In the genomic region with DNA sequence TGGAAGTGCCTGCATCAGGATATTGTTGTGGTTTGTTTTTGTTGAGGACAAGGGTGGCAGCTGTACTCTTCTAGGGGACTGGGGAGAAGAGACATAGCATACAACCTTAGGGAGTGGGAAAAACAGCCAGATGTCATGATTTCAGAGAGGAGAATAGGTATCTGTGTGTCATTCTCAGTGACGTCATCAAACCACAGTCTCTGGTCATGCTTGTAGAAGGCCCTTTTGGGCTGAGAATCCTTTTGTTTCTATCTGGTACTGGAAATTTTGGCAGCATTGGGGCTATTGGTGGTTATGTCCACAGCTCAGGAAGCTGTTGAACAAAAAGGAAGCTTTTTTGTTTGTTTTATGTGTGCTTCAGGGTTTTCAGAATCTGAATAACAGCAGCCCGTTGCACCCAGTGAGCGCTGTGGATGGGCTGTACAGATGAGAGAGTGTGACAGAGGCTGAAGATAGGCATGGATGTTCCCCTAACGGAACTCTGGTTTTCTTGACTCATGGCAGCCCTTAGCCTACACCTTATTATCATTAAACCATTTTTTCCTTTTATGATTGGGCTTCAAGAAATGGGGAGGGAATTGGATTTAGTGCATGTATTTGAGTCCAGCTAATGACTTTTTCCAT, we compare ENCODE assay signal across 15 cellular contexts.
DNase-seq lines count a peak whose midpoint lies in the region; ATAC-seq, FAIRE-seq and TF ChIP-seq lines count a peak whose summit lies in the region.
"Had no signal": no experiment of that assay in that cellular context is flagged by ENCODE, and none has a peak within 500 bp of the region (broad histone marks: within the 10 kb centered on the region; RNA-seq: fewer than 3 reads in every experiment).

No MANE protein-coding gene starts in this region.

- H4K20me1 ChIP-seq in HepG2 (ENCODE audit: insufficient read depth, low read length), result peaks cover 4% of the 10 kb centered on the region; the same call in 1 of the 2 replicates

- H2AFZ ChIP-seq in HepG2 (ENCODE audit: low read length), result no peak overlapping the region

- peaks cover 43% of the 10 kb centered on the region for H3K79me2 ChIP-seq in HepG2 (ENCODE audit: insufficient read depth, low read length)

- DNase-seq in activated CD4-positive, alpha-beta T cell treated with anti-CD3 and anti-CD28 coated beads for 48 hours, result peak; percentile 11
- no peak for DNase-seq in activated CD4-positive, alpha-beta T cell treated with anti-CD3 and anti-CD28 coated beads, Interleukin-2, amount 10 ng/mL, durations not matched to agents 7 days and 5 days
- no peak for DNase-seq in activated naive CD8-positive, alpha-beta T cell treated with anti-CD3 and anti-CD28 coated beads, Interleukin-2, amount 10 ng/mL, durations not matched to agents 7 days and 5 days
- DNase-seq in iris pigment epithelial cell (ENCODE audit: low read depth) (peak; percentile 11), HepG2 (ENCODE audit: low spot score) (no peak), SIG-M5 treated with dmso at 0.1 percent for 504 hours (lab: John Stamatoyannopoulos, UW; ENCODE audit: unreplicated experiment) (no peak)
- DNase-seq: activated CD4-positive, alpha-beta T cell treated with anti-CD3 and anti-CD28 coated beads for 1 hour; immature natural killer cell; NCI-H345; OCI-M1; trophoblast cell had no signal

- H3K27me3 Mint-ChIP-seq in activated CD4-positive, alpha-beta T cell treated with anti-CD3 and anti-CD28 coated beads, Interleukin-2, amount 10 ng/mL, durations not matched to agents 7 days and 5 days, result no peaks in the 10 kb centered on the region
- H3K27me3 Mint-ChIP-seq in activated naive CD8-positive, alpha-beta T cell treated with anti-CD3 and anti-CD28 coated beads, Interleukin-2, amount 10 ng/mL, durations not matched to agents 7 days and 5 days, result no peaks in the 10 kb centered on the region
- H3K27me3 Mint-ChIP-seq: dendritic cell treated with granulocyte-macrophage colony-stimulating factor and Interleukin-4, amounts not matched to agents 40 ng/mL and 50 ng/mL, for 4 days had no signal

- CTCF ChIA-PET in activated CD4-positive, alpha-beta T cell treated with anti-CD3 and anti-CD28 coated beads, Interleukin-2, amount 10 ng/mL, durations not matched to agents 7 days and 5 days (lab: Charles Lee), result no interaction called here
- CTCF ChIA-PET in HEK293 (lab: Yijun Ruan, JAX) (interaction anchor here (0.8 to 2.9 kb wide), 3 partner anchors 8 to 15 kb away, joined by 3 to 8 read pairs (median 5); no protein-coding TSS in a partner anchor), HepG2 (lab: Yijun Ruan, JAX; ENCODE audit: low intra/inter-chr PET ratio, low total read pairs) (no interaction called here)

- WGBS in HepG2 (ENCODE audit: low lambda C conversion rate), result 94% methylated on average over 4 of the region's 4 CpGs

- no peaks in the 10 kb centered on the region for H3K9me3 Mint-ChIP-seq in activated CD4-positive, alpha-beta T cell treated with anti-CD3 and anti-CD28 coated beads, Interleukin-2, amount 10 ng/mL, durations not matched to agents 7 days and 5 days
- H3K9me3 Mint-ChIP-seq in activated naive CD8-positive, alpha-beta T cell treated with anti-CD3 and anti-CD28 coated beads, Interleukin-2, amount 10 ng/mL, durations not matched to agents 7 days and 5 days, result no peaks in the 10 kb centered on the region
- H3K9me3 Mint-ChIP-seq: dendritic cell treated with granulocyte-macrophage colony-stimulating factor and Interleukin-4, amounts not matched to agents 40 ng/mL and 50 ng/mL, for 4 days; immature natural killer cell had no signal

- TF ChIP-seq EP300 in HepG2 (IDR thresholded peaks at IDR 0.05; ENCODE audit: low read depth in 2 of 2, low read length in 2 of 2), result no peak
- no peak for TF ChIP-seq EP300 in HepG2 (CRISPR knock-in tag; IDR thresholded peaks at IDR 0.05; ENCODE audit: borderline replicate concordance)

- peaks cover 14 to 56% of the 10 kb centered on the region in 2 experiments; a peak in 2 of 3 replicates for H3K36me3 ChIP-seq in HEK293 (ENCODE audit: control insufficient read depth in 2 of 2, insufficient read depth in 1 of 2, low read length in 2 of 2)
- peaks cover 16 to 77% of the 10 kb centered on the region in 2 experiments for H3K36me3 ChIP-seq in HepG2 (replicated peaks in 1 of 2; ENCODE audit: control insufficient read depth in 1 of 2, insufficient read depth in 2 of 2, low read length in 2 of 2)

- no peak overlapping the region for H3K27ac Mint-ChIP-seq in activated CD4-positive, alpha-beta T cell treated with anti-CD3 and anti-CD28 coated beads, Interleukin-2, amount 10 ng/mL, durations not matched to agents 7 days and 5 days
- peak overlapping the region; percentile 46 for H3K27ac Mint-ChIP-seq in activated naive CD8-positive, alpha-beta T cell treated with anti-CD3 and anti-CD28 coated beads, Interleukin-2, amount 10 ng/mL, durations not matched to agents 7 days and 5 days
- H3K27ac Mint-ChIP-seq: dendritic cell treated with granulocyte-macrophage colony-stimulating factor and Interleukin-4, amounts not matched to agents 40 ng/mL and 50 ng/mL, for 4 days had no signal

- H3K4me2 ChIP-seq in HepG2 (ENCODE audit: low read depth, low read length), result no peak overlapping the region
- H3K4me2 ChIP-seq: A549 had no signal

- TF ChIP-seq POLR2A in HepG2 (IDR thresholded peaks at IDR 0.05; ENCODE audit: insufficient read depth in 1 of 2, low read depth in 2 of 2, low read length in 2 of 2), result no peak

- H3K4me1 Mint-ChIP-seq in activated CD4-positive, alpha-beta T cell treated with anti-CD3 and anti-CD28 coated beads, Interleukin-2, amount 10 ng/mL, durations not matched to agents 7 days and 5 days, result peaks cover 3% of the 10 kb centered on the region
- peaks cover 11% of the 10 kb centered on the region for H3K4me1 Mint-ChIP-seq in activated naive CD8-positive, alpha-beta T cell treated with anti-CD3 and anti-CD28 coated beads, Interleukin-2, amount 10 ng/mL, durations not matched to agents 7 days and 5 days

- no peaks in the 10 kb centered on the region for H3K9me3 ChIP-seq in HEK293 (ENCODE audit: control insufficient read depth, insufficient read depth, low read depth, low read length)
- no peaks in the 10 kb centered on the region for H3K9me3 ChIP-seq in HepG2 (ENCODE audit: low read length)
- H3K9me3 ChIP-seq: A549 had no signal

- H3K36me3 Mint-ChIP-seq in activated CD4-positive, alpha-beta T cell treated with anti-CD3 and anti-CD28 coated beads, Interleukin-2, amount 10 ng/mL, durations not matched to agents 7 days and 5 days (ENCODE audit: low read depth), result peaks cover 56% of the 10 kb centered on the region
- peaks cover 42% of the 10 kb centered on the region for H3K36me3 Mint-ChIP-seq in activated naive CD8-positive, alpha-beta T cell treated with anti-CD3 and anti-CD28 coated beads, Interleukin-2, amount 10 ng/mL, durations not matched to agents 7 days and 5 days

- TF ChIP-seq RAD21 in HepG2 (CRISPR knock-in tag; IDR thresholded peaks at IDR 0.05), result no peak

- intact Hi-C loops in HepG2 (cut with micrococcal nuclease; ENCODE audit: unreplicated experiment), result no loop called here

- no peaks in the 10 kb centered on the region for H3K27me3 ChIP-seq in HepG2 (ENCODE audit: control insufficient read depth in 1 of 2, insufficient read depth in 2 of 2, low read length in 2 of 2)

- no peak for TF ChIP-seq CTCF in HEK293 (tag by site-specific recombination; IDR thresholded peaks at IDR 0.05)
- no peak for TF ChIP-seq CTCF in HepG2 (CRISPR knock-in tag; IDR thresholded peaks at IDR 0.05)

- no peak for FAIRE-seq in HepG2 (lab: Jason Lieb, UNC)
- FAIRE-seq: A549 had no signal

- H3K4me3 Mint-ChIP-seq in activated CD4-positive, alpha-beta T cell treated with anti-CD3 and anti-CD28 coated beads, Interleukin-2, amount 10 ng/mL, durations not matched to agents 7 days and 5 days, result no peak overlapping the region
- no peak overlapping the region for H3K4me3 Mint-ChIP-seq in activated naive CD8-positive, alpha-beta T cell treated with anti-CD3 and anti-CD28 coated beads, Interleukin-2, amount 10 ng/mL, durations not matched to agents 7 days and 5 days
- H3K4me3 Mint-ChIP-seq: dendritic cell treated with granulocyte-macrophage colony-stimulating factor and Interleukin-4, amounts not matched to agents 40 ng/mL and 50 ng/mL, for 4 days; immature natural killer cell had no signal

- H3K4me3 ChIP-seq in HEK293 (ENCODE audit: low read depth, low read length) (no peak overlapping the region), HepG2 (replicated peaks in 1 of 3; ENCODE audit: insufficient read depth in 1 of 3, low read depth in 2 of 3, low read length in 3 of 3) (no peak overlapping the region)
- H3K4me3 ChIP-seq: A549 had no signal

- no TSS peak for BruUV-seq in HepG2 (replicated peaks; lab: Mats Ljungman, UMichigan)

- H3K27ac ChIP-seq in HEK293 (ENCODE audit: extremely low read depth, low read depth, low read length) (no peak overlapping the region), HepG2 (ENCODE audit: extremely low read length, insufficient read depth, low read length) (no peak overlapping the region)
- H3K27ac ChIP-seq: A549 had no signal

- no peak overlapping the region for H3K9ac ChIP-seq in HepG2 (ENCODE audit: insufficient read depth, low read depth, low read length)

- POLR2A ChIA-PET in activated CD4-positive, alpha-beta T cell treated with anti-CD3 and anti-CD28 coated beads, Interleukin-2, amount 10 ng/mL, durations not matched to agents 7 days and 5 days (lab: Charles Lee), result no interaction called here
- POLR2A ChIA-PET in HEK293 (lab: Yijun Ruan, JAX), result no interaction called here
- POLR2A ChIA-PET in activated naive CD8-positive, alpha-beta T cell treated with anti-CD3 and anti-CD28 coated beads, Interleukin-2, amount 10 ng/mL, durations not matched to agents 7 days and 5 days (lab: Charles Lee), result no interaction called here
- POLR2A ChIA-PET in HepG2 (lab: Yijun Ruan, JAX), result no interaction called here

- in situ Hi-C loops in HepG2 (cut with HindIII; ENCODE audit: extremely low pct_ligation_motif_present, low pct_unique_long_range_greater_than_20kb), result no loop called here

- no peaks in the 10 kb centered on the region for H3K4me1 ChIP-seq in HEK293 (ENCODE audit: control insufficient read depth, insufficient read depth, low read length)
- no peaks in the 10 kb centered on the region for H3K4me1 ChIP-seq in HepG2 (ENCODE audit: insufficient read depth, low read length)
- H3K4me1 ChIP-seq: A549 had no signal

- no peak for ATAC-seq in activated naive CD8-positive, alpha-beta T cell treated with anti-CD3 and anti-CD28 coated beads, Interleukin-2, amount 10 ng/mL, durations not matched to agents 7 days and 5 days (ENCODE audit: low read depth)
- ATAC-seq in HG03571 (IDR thresholded peaks at IDR 0.05; ENCODE audit: unreplicated experiment) (no peak), HepG2 (no peak)
- ATAC-seq: A549 had no signal

TF ChIP-seq in HEK293, 187 proteins besides CTCF, POLR2A, EP300 and RAD21 (continues in another document):
- TF ChIP-seq HOXD13 (CRISPR knock-in tag; IDR thresholded peaks at IDR 0.05; ENCODE audit: borderline replicate concordance), result no peak

Comparison
In these comparisons a context has a peak if more than half of its experiments do, and no peak if none do; other contexts are left out.
1. DNase-seq: peak in activated CD4-positive, alpha-beta T cell treated with anti-CD3 and anti-CD28 coated beads for 48 hours (single experiment) and iris pigment epithelial cell (single experiment); none in activated CD4-positive, alpha-beta T cell treated with anti-CD3 and anti-CD28 coated beads, Interleukin-2, amount 10 ng/mL, durations not matched to agents 7 days and 5 days (single experiment), activated naive CD8-positive, alpha-beta T cell treated with anti-CD3 and anti-CD28 coated beads, Interleukin-2, amount 10 ng/mL, durations not matched to agents 7 days and 5 days (single experiment), HepG2 (single experiment) and SIG-M5 treated with dmso at 0.1 percent for 504 hours (single experiment).